ENCODE assay signal across 1 cellular context in the genomic region with DNA sequence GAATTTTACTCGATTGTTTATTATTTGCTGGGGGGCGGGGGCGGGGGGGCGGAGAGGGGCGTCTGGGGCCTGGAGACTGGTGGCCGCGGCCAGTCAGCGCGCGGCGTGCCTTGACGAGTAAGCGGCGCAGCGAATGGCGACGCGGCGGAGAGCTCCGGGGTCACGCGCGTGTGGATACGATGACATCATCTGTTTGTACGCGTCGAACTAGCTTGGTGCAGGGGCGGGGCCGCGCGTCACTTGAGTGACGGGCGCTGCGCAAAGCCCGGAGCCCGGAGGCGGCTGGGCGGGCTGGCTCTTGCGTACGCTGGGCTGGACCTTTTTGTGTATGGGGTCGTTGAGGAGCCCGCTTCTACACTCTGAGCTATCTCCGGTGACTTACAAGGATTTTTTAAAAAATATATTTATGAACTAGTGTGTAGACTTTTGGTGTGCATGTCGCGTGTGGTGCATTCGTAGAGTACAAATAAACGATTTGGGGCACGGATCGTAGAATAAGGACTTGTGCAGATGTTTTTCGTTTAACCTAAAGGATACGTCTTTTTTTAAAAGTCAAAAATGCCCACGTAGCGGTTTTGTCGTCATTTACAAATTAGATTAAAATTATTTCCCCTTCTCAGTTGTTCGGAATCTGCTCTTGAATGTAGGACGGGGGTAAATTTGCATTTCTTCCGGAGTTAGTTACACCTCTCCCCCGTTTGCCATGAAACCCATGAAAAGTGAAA.
TF ChIP-seq lines count a peak whose summit lies in the region.

No MANE protein-coding gene starts in this region.

TF ChIP-seq in GM12878, 131 proteins besides CTCF, POLR2A, EP300 and RAD21 (continued from another document and continues in another):
- TF ChIP-seq, protein P1, sequence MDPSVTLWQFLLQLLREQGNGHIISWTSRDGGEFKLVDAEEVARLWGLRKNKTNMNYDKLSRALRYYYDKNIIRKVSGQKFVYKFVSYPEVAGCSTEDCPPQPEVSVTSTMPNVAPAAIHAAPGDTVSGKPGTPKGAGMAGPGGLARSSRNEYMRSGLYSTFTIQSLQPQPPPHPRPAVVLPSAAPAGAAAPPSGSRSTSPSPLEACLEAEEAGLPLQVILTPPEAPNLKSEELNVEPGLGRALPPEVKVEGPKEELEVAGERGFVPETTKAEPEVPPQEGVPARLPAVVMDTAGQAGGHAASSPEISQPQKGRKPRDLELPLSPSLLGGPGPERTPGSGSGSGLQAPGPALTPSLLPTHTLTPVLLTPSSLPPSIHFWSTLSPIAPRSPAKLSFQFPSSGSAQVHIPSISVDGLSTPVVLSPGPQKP (IDR thresholded peaks at IDR 0.05; ENCODE audit: low read depth, low read length), result no peak; the same call in 1 of the 2 replicates
- TF ChIP-seq, protein P2, sequence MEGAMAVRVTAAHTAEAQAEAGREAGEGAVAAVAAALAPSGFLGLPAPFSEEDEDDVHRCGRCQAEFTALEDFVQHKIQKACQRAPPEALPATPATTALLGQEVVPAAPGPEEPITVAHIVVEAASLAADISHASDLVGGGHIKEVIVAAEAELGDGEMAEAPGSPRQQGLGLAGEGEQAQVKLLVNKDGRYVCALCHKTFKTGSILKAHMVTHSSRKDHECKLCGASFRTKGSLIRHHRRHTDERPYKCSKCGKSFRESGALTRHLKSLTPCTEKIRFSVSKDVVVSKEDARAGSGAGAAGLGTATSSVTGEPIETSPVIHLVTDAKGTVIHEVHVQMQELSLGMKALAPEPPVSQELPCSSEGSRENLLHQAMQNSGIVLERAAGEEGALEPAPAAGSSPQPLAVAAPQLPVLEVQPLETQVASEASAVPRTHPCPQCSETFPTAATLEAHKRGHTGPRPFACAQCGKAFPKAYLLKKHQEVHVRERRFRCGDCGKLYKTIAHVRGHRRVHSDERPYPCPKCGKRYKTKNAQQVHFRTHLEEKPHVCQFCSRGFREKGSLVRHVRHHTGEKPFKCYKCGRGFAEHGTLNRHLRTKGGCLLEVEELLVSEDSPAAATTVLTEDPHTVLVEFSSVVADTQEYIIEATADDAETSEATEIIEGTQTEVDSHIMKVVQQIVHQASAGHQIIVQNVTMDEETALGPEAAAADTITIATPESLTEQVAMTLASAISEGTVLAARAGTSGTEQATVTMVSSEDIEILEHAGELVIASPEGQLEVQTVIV (IDR thresholded peaks at IDR 0.05; ENCODE audit: borderline replicate concordance, partially characterized antibody), result no peak
- no peak for TF ChIP-seq KDM1A (IDR thresholded peaks at IDR 0.05; ENCODE audit: borderline replicate concordance)
- TF ChIP-seq MXI1 (IDR thresholded peaks at IDR 0.05; ENCODE audit: low read depth, low read length), result peak; percentile 75; the same call in 1 of the 2 replicates
- TF ChIP-seq BMI1 (IDR thresholded peaks at IDR 0.05; ENCODE audit: borderline replicate concordance), result peak; percentile 90
- TF ChIP-seq RB1 (IDR thresholded peaks at IDR 0.05; ENCODE audit: borderline replicate concordance), result no peak
- TF ChIP-seq, protein P3, sequence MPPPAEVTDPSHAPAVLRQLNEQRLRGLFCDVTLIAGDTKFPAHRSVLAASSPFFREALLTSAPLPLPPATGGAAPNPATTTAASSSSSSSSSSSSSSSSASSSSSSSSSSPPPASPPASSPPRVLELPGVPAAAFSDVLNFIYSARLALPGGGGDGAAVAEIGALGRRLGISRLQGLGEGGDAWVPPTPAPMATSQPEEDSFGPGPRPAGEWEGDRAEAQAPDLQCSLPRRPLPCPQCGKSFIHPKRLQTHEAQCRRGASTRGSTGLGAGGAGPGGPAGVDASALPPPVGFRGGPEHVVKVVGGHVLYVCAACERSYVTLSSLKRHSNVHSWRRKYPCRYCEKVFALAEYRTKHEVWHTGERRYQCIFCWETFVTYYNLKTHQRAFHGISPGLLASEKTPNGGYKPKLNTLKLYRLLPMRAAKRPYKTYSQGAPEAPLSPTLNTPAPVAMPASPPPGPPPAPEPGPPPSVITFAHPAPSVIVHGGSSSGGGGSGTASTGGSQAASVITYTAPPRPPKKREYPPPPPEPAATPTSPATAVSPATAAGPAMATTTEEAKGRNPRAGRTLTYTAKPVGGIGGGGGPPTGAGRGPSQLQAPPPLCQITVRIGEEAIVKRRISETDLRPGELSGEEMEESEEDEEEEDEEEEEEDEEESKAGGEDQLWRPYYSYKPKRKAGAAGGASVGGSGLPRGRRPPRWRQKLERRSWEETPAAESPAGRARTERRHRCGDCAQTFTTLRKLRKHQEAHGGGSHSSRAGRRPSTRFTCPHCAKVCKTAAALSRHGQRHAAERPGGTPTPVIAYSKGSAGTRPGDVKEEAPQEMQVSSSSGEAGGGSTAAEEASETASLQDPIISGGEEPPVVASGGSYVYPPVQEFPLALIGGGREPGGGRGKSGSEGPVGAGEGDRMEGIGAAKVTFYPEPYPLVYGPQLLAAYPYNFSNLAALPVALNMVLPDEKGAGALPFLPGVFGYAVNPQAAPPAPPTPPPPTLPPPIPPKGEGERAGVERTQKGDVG (CRISPR knock-in tag; IDR thresholded peaks at IDR 0.05), result peak; percentile 84; the same call in 1 of the 2 replicates
- TF ChIP-seq FOXK2 (IDR thresholded peaks at IDR 0.05), result no peak
- TF ChIP-seq FOXM1 (IDR thresholded peaks at IDR 0.05; ENCODE audit: low read depth, low read length), result no peak
- TF ChIP-seq TARDBP (IDR thresholded peaks at IDR 0.05; ENCODE audit: borderline replicate concordance), result no peak
- TF ChIP-seq RCOR1 (conservative IDR thresholded peaks at IDR 0.05; ENCODE audit: low read depth, low read length), result peak; percentile 64
- TF ChIP-seq IRF4 (IDR thresholded peaks at IDR 0.05; ENCODE audit: low read depth, low read length), result no peak
- no peak for TF ChIP-seq NFXL1 (IDR thresholded peaks at IDR 0.05; ENCODE audit: borderline replicate concordance)
- TF ChIP-seq RUNX3 (IDR thresholded peaks at IDR 0.05; ENCODE audit: low read length), result peak; percentile 20; the same call in 1 of the 2 replicates
- no peak for TF ChIP-seq TCF12 (IDR thresholded peaks at IDR 0.05; ENCODE audit: low read depth, low read length)
- TF ChIP-seq NR2C1 (IDR thresholded peaks at IDR 0.05), result peak; percentile 51; the same call in 1 of the 2 replicates
- TF ChIP-seq PAX8 (IDR thresholded peaks at IDR 0.05), result no peak
- TF ChIP-seq KLF5 (IDR thresholded peaks at IDR 0.05; ENCODE audit: partially characterized antibody), result no peak
- no peak for TF ChIP-seq PML (IDR thresholded peaks at IDR 0.05; ENCODE audit: low read length)
- TF ChIP-seq LARP7 (IDR thresholded peaks at IDR 0.05), result no peak
- TF ChIP-seq, protein P4, sequence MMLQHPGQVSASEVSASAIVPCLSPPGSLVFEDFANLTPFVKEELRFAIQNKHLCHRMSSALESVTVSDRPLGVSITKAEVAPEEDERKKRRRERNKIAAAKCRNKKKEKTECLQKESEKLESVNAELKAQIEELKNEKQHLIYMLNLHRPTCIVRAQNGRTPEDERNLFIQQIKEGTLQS (IDR thresholded peaks at IDR 0.05; ENCODE audit: borderline replicate concordance, extremely low read depth, low read depth, low read length), result no peak
- no peak for TF ChIP-seq SUZ12 (IDR thresholded peaks at IDR 0.05; ENCODE audit: unreplicated experiment)
- TF ChIP-seq CREB1 (IDR thresholded peaks at IDR 0.05; ENCODE audit: low read depth), result peak; percentile 97
- TF ChIP-seq POU2F2 (IDR thresholded peaks at IDR 0.05; ENCODE audit: borderline replicate concordance, low read depth, low read length), result peak; percentile 77; the same call in 1 of the 3 replicates
- no peak for TF ChIP-seq SMC3 (IDR thresholded peaks at IDR 0.05; ENCODE audit: borderline replicate concordance, low read length)
- no peak for TF ChIP-seq POLR2AphosphoS2 (IDR thresholded peaks at IDR 0.05; ENCODE audit: low read depth, low read length)
- no peak for TF ChIP-seq GABPA (IDR thresholded peaks at IDR 0.05; ENCODE audit: low read depth)
- no peak for TF ChIP-seq SPI1 (IDR thresholded peaks at IDR 0.05; ENCODE audit: borderline replicate concordance, insufficient read depth, low read depth, low read length)
- TF ChIP-seq CEBPB (IDR thresholded peaks at IDR 0.05; ENCODE audit: borderline replicate concordance in 1 of 2, low read depth in 2 of 2, low read length in 2 of 2), result no peak
- TF ChIP-seq BHLHE40 (IDR thresholded peaks at IDR 0.05; ENCODE audit: borderline replicate concordance in 1 of 2, low read depth in 2 of 2, low read length in 1 of 2), result peak; percentile 92 to 95
- no peak for TF ChIP-seq MTA3 (IDR thresholded peaks at IDR 0.05; ENCODE audit: borderline replicate concordance, low read length)
- TF ChIP-seq ZSCAN29 (IDR thresholded peaks at IDR 0.05), result 0 out of 2 replicates have a peak, but pooled peaks have one; percentile 49
- TF ChIP-seq ESRRA (IDR thresholded peaks at IDR 0.05; ENCODE audit: low read length), result no peak
- TF ChIP-seq TCF3 (IDR thresholded peaks at IDR 0.05; ENCODE audit: borderline replicate concordance, insufficient read depth, low read depth, low read length), result 0 out of 2 replicates have a peak, but pooled peaks have one; percentile 34
- peak; percentile 87 for TF ChIP-seq JUND (IDR thresholded peaks at IDR 0.05; ENCODE audit: low read depth, low read length)
- TF ChIP-seq POLR2AphosphoS5 (IDR thresholded peaks at IDR 0.05; ENCODE audit: low read length), result no peak
- TF ChIP-seq RAD51 (IDR thresholded peaks at IDR 0.05), result no peak
- TF ChIP-seq STAT3 (IDR thresholded peaks at IDR 0.05; ENCODE audit: low read depth, low read length), result no peak
- no peak for TF ChIP-seq MEF2B (IDR thresholded peaks at IDR 0.05; ENCODE audit: partially characterized antibody, poor library complexity, severe bottlenecking)
- TF ChIP-seq NFYA (IDR thresholded peaks at IDR 0.05; ENCODE audit: borderline replicate concordance, low read depth, low read length), result no peak
- TF ChIP-seq, protein P5, sequence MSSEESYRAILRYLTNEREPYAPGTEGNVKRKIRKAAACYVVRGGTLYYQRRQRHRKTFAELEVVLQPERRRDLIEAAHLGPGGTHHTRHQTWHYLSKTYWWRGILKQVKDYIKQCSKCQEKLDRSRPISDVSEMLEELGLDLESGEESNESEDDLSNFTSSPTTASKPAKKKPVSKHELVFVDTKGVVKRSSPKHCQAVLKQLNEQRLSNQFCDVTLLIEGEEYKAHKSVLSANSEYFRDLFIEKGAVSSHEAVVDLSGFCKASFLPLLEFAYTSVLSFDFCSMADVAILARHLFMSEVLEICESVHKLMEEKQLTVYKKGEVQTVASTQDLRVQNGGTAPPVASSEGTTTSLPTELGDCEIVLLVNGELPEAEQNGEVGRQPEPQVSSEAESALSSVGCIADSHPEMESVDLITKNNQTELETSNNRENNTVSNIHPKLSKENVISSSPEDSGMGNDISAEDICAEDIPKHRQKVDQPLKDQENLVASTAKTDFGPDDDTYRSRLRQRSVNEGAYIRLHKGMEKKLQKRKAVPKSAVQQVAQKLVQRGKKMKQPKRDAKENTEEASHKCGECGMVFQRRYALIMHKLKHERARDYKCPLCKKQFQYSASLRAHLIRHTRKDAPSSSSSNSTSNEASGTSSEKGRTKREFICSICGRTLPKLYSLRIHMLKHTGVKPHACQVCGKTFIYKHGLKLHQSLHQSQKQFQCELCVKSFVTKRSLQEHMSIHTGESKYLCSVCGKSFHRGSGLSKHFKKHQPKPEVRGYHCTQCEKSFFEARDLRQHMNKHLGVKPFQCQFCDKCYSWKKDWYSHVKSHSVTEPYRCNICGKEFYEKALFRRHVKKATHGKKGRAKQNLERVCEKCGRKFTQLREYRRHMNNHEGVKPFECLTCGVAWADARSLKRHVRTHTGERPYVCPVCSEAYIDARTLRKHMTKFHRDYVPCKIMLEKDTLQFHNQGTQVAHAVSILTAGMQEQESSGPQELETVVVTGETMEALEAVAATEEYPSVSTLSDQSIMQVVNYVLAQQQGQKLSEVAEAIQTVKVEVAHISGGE (CRISPR knock-in tag; IDR thresholded peaks at IDR 0.05), result no peak
- TF ChIP-seq CBX3 (IDR thresholded peaks at IDR 0.05; ENCODE audit: borderline replicate concordance, low read depth), result no peak
- 0 out of 2 replicates have a peak, but pooled peaks have one; percentile 21 for TF ChIP-seq SREBF2 (IDR thresholded peaks at IDR 0.05; ENCODE audit: low read length)
- TF ChIP-seq SIN3A (IDR thresholded peaks at IDR 0.05; ENCODE audit: low read depth, low read length), result no peak
- TF ChIP-seq WRNIP1 (IDR thresholded peaks at IDR 0.05; ENCODE audit: borderline replicate concordance, low read depth, low read length), result no peak
- no peak for TF ChIP-seq ASH2L (IDR thresholded peaks at IDR 0.05; ENCODE audit: borderline replicate concordance, low read depth)
- TF ChIP-seq, protein P6, sequence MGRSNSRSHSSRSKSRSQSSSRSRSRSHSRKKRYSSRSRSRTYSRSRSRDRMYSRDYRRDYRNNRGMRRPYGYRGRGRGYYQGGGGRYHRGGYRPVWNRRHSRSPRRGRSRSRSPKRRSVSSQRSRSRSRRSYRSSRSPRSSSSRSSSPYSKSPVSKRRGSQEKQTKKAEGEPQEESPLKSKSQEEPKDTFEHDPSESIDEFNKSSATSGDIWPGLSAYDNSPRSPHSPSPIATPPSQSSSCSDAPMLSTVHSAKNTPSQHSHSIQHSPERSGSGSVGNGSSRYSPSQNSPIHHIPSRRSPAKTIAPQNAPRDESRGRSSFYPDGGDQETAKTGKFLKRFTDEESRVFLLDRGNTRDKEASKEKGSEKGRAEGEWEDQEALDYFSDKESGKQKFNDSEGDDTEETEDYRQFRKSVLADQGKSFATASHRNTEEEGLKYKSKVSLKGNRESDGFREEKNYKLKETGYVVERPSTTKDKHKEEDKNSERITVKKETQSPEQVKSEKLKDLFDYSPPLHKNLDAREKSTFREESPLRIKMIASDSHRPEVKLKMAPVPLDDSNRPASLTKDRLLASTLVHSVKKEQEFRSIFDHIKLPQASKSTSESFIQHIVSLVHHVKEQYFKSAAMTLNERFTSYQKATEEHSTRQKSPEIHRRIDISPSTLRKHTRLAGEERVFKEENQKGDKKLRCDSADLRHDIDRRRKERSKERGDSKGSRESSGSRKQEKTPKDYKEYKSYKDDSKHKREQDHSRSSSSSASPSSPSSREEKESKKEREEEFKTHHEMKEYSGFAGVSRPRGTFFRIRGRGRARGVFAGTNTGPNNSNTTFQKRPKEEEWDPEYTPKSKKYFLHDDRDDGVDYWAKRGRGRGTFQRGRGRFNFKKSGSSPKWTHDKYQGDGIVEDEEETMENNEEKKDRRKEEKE (IDR thresholded peaks at IDR 0.05), result no peak
- peak; percentile 88 for TF ChIP-seq DPF2 (IDR thresholded peaks at IDR 0.05)
- TF ChIP-seq NR2C2 (IDR thresholded peaks at IDR 0.05; ENCODE audit: borderline replicate concordance, control insufficient read depth, insufficient read length, low read depth), result no peak
- peak; percentile 71 for TF ChIP-seq ZNF622 (IDR thresholded peaks at IDR 0.05)
- 0 out of 2 replicates have a peak, but pooled peaks have one; percentile 14 for TF ChIP-seq NRF1 (conservative IDR thresholded peaks at IDR 0.05; ENCODE audit: low read depth, low read length)
- no peak for TF ChIP-seq IKZF2 (IDR thresholded peaks at IDR 0.05)
- TF ChIP-seq HCFC1 (IDR thresholded peaks at IDR 0.05; ENCODE audit: low read length), result peak; percentile 47
- TF ChIP-seq ATF7 (IDR thresholded peaks at IDR 0.05; ENCODE audit: low read depth), result peak; percentile 99
- no peak for TF ChIP-seq SUPT20H (IDR thresholded peaks at IDR 0.05; ENCODE audit: borderline replicate concordance, control insufficient read depth, low read depth, low read length)
- peak; percentile 90 for TF ChIP-seq YY1 (IDR thresholded peaks at IDR 0.05; ENCODE audit: low read depth, low read length)
